ENCODE assay signal across 21 cellular contexts in the genomic region with DNA sequence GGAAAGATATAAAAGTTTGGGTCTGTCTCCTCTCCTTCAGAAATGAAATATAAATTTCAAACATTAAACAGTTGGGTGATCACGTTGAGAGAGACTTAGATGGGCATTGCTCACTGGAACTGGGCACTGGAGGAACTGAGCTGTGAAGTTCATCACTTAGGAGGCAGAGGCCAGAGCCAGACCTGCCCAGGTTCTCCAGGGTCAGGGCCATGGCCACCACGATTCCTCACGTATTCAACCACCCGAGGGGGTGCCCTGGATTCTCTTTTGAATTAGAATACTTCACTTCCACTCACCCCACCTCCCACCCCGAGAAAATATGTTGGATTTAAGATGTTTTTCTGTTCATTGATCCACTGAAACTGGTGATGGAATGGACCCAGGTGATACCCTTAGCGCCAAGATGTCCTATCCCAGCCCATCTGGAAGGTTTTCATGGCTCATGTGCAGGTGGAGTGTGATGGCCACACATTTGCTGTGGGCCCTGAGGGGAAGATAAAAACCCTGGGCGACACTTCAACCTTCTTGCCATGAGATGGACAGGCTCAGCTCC. TPM values are rescaled to one million over a fixed set of nuclear protein-coding genes. Genes with fewer than 3 reads are reported as not detected.
DNase-seq lines count a peak whose midpoint lies in the region; ATAC-seq and TF ChIP-seq lines count a peak whose summit lies in the region.
"Had no signal": no experiment of that assay in that cellular context is flagged by ENCODE, and none has a peak within 500 bp of the region (broad histone marks: within the 10 kb centered on the region; RNA-seq: fewer than 3 reads in every experiment).

No MANE protein-coding gene starts in this region.

- TF ChIP-seq CTCF in coronary artery (IDR thresholded peaks at IDR 0.05) (no peak), gastroesophageal sphincter (IDR thresholded peaks at IDR 0.05) (no peak)

- peaks cover 37 to 49% (median 40%) of the 10 kb centered on the region in 3 donors for H3K4me1 Mint-ChIP-seq in CD8-positive, alpha-beta memory T cell
- peaks cover 62% of the 10 kb centered on the region for H3K4me1 Mint-ChIP-seq in stimulated activated effector memory CD8-positive, alpha-beta T cell treated with anti-CD3 and anti-CD28 coated beads, Interleukin-12 subunit alpha, Interleukin-12 subunit beta, amount 100 ng/mL, for 72 hours

- no peaks in the 10 kb centered on the region for H3K27me3 Mint-ChIP-seq in CD8-positive, alpha-beta memory T cell

- peak; percentile 54 for DNase-seq in activated effector memory CD4-positive, alpha-beta T cell treated with anti-CD3 and anti-CD28 coated beads, Interleukin-2, amount 50 U/mL, for 16 hours
- DNase-seq in activated effector memory CD4-positive, alpha-beta T cell treated with Interleukin-2 at 50 U/mL for 16 hours, result no peak
- DNase-seq in CD8-positive, alpha-beta memory T cell, result no peak
- DNase-seq in coronary artery (ENCODE audit: low spot score) (peak; percentile 55), AG08396 (ENCODE audit: low spot score) (no peak)
- DNase-seq in stimulated activated effector memory CD8-positive, alpha-beta T cell treated with anti-CD3 and anti-CD28 coated beads, Interleukin-12 subunit alpha, Interleukin-12 subunit beta, amount 100 ng/mL, for 72 hours (ENCODE audit: low spot score in 2 of 2), result no peak
- DNase-seq: activated CD4-positive, CD25-positive, alpha-beta regulatory T cell; central memory CD4-positive, alpha-beta T cell; GOT3; Karpas-422; NCI-H1436; NCI-H748 treated with DMSO at 0.1 percent for 48 hours; retina had no signal

- 93 to 94% methylated on average over 4 to 6 of the region's 7 CpGs for WGBS in gastroesophageal sphincter (ENCODE audit: low coverage in 1 of 2), 2 donors

- peaks cover 30% of the 10 kb centered on the region for H3K36me3 ChIP-seq in CD8-positive, alpha-beta memory T cell (ENCODE audit: insufficient read depth, low read length)
- no peaks in the 10 kb centered on the region for H3K36me3 ChIP-seq in gastroesophageal sphincter
- H3K36me3 ChIP-seq: pancreas, SJSA1 had no signal

- H3K4me3 ChIP-seq in CD8-positive, alpha-beta memory T cell (ENCODE audit: low read length), result no peak overlapping the region
- H3K4me3 ChIP-seq in coronary artery, result no peak overlapping the region
- no peak overlapping the region for H3K4me3 ChIP-seq in gastroesophageal sphincter
- H3K4me3 ChIP-seq: pancreas, SJSA1 had no signal

- no peak overlapping the region for H3K4me3 Mint-ChIP-seq in CD8-positive, alpha-beta memory T cell
- H3K4me3 Mint-ChIP-seq in stimulated activated effector memory CD8-positive, alpha-beta T cell treated with anti-CD3 and anti-CD28 coated beads, Interleukin-12 subunit alpha, Interleukin-12 subunit beta, amount 100 ng/mL, for 72 hours, result no peak overlapping the region
- H3K4me3 Mint-ChIP-seq: neural crest cell had no signal

- CTCF ChIA-PET in CD8-positive, alpha-beta memory T cell (lab: Charles Lee), result interaction anchor here (1.0 to 1.6 kb wide), 2 partner anchors 14 to 21 kb away, joined by 4 to 5 read pairs; no protein-coding TSS in a partner anchor

- H3K27ac ChIP-seq in CD8-positive, alpha-beta memory T cell (ENCODE audit: low read depth, low read length), result no peak overlapping the region
- H3K27ac ChIP-seq in coronary artery (peak overlapping the region in 1 of 2 donors; percentile 39), gastroesophageal sphincter (peak overlapping the region in 1 of 4 donors; percentile 37)
- H3K27ac ChIP-seq: pancreas, SJSA1 had no signal

- peak overlapping the region in 7 of 8 donors; percentile 11 to 85 (median 60) for H3K27ac Mint-ChIP-seq in CD8-positive, alpha-beta memory T cell
- H3K27ac Mint-ChIP-seq in stimulated activated effector memory CD8-positive, alpha-beta T cell treated with anti-CD3 and anti-CD28 coated beads, Interleukin-12 subunit alpha, Interleukin-12 subunit beta, amount 100 ng/mL, for 72 hours, result peak overlapping the region; percentile 83

- H3K27me3 ChIP-seq in CD8-positive, alpha-beta memory T cell (ENCODE audit: insufficient read depth, low read length, poor library complexity, severe bottlenecking), result no peaks in the 10 kb centered on the region
- H3K27me3 ChIP-seq in gastroesophageal sphincter, result peaks cover 46% of the 10 kb centered on the region
- H3K27me3 ChIP-seq: pancreas had no signal

- H3K36me3 Mint-ChIP-seq in CD8-positive, alpha-beta memory T cell, result peaks cover 0 to 72% (median 14%) of the 10 kb centered on the region in 3 donors
- H3K36me3 Mint-ChIP-seq in stimulated activated effector memory CD8-positive, alpha-beta T cell treated with anti-CD3 and anti-CD28 coated beads, Interleukin-12 subunit alpha, Interleukin-12 subunit beta, amount 100 ng/mL, for 72 hours, result peaks cover 49% of the 10 kb centered on the region

- no peaks in the 10 kb centered on the region for H3K9me3 ChIP-seq in CD8-positive, alpha-beta memory T cell (ENCODE audit: low read length)
- H3K9me3 ChIP-seq in gastroesophageal sphincter, result no peaks in the 10 kb centered on the region
- H3K9me3 ChIP-seq: pancreas, SJSA1 had no signal

- no peaks in the 10 kb centered on the region for H3K9me3 Mint-ChIP-seq in CD8-positive, alpha-beta memory T cell
- H3K9me3 Mint-ChIP-seq in stimulated activated effector memory CD8-positive, alpha-beta T cell treated with anti-CD3 and anti-CD28 coated beads, Interleukin-12 subunit alpha, Interleukin-12 subunit beta, amount 100 ng/mL, for 72 hours, result no peaks in the 10 kb centered on the region
- H3K9me3 Mint-ChIP-seq: neural crest cell had no signal

- TF ChIP-seq POLR2A in gastroesophageal sphincter (IDR thresholded peaks at IDR 0.05), result no peak

- TF ChIP-seq EP300 in gastroesophageal sphincter (IDR thresholded peaks at IDR 0.05), result no peak

- ATAC-seq in stimulated activated effector memory CD8-positive, alpha-beta T cell treated with anti-CD3 and anti-CD28 coated beads, Interleukin-12 subunit alpha, Interleukin-12 subunit beta, amount 100 ng/mL, for 72 hours, result no peak
- ATAC-seq in gastroesophageal sphincter (no peak), GM21717 (IDR thresholded peaks at IDR 0.05; ENCODE audit: unreplicated experiment) (no peak)
- ATAC-seq: HepG2, pancreas had no signal

- POLR2A ChIA-PET in CD8-positive, alpha-beta memory T cell (lab: Charles Lee), result no interaction called here

- peaks cover 36% of the 10 kb centered on the region for H3K4me1 ChIP-seq in CD8-positive, alpha-beta memory T cell (ENCODE audit: insufficient read depth, low read length)
- peaks cover 0 to 36% (median 22%) of the 10 kb centered on the region in 3 donors for H3K4me1 ChIP-seq in gastroesophageal sphincter
- H3K4me1 ChIP-seq: pancreas, SJSA1 had no signal

RNA-seq across cellular contexts. Expression of a gene that starts 6.1 kb away (rescaled TPM):
- total RNA-seq in CD8-positive, alpha-beta memory T cell, result under 1 TPM; 0.24 to 0.51 TPM
- polyA plus RNA-seq in CD8-positive, alpha-beta memory T cell, result 4.1 TPM
- 1 to 10 TPM in 1 of 4 donors, under 1 TPM in 2, not detected in 1; 0.23 to 1.1 (median 0.57) TPM for total RNA-seq in gastroesophageal sphincter

RNA-seq across cellular contexts. Expression of a gene that starts 16.1 kb away (rescaled TPM):
- 10 to 100 TPM; 77.4 to 80.7 TPM for total RNA-seq in CD8-positive, alpha-beta memory T cell
- polyA plus RNA-seq in CD8-positive, alpha-beta memory T cell, result 301 TPM
- 10 to 100 TPM in 3 of 4 donors, 1 to 10 TPM in 1; 7.2 to 71.1 (median 36.7) TPM for total RNA-seq in gastroesophageal sphincter
- total RNA-seq: neural crest cell had no signal

RNA-seq across cellular contexts. Expression of a gene that starts 31.6 kb away (rescaled TPM):
- under 1 TPM; 0.04 TPM for total RNA-seq in CD8-positive, alpha-beta memory T cell
- not detected for polyA plus RNA-seq in CD8-positive, alpha-beta memory T cell
- under 1 TPM; 0.15 to 0.47 (median 0.35) TPM for total RNA-seq in gastroesophageal sphincter
- total RNA-seq: lung microvascular endothelial cell, SJSA1 had no signal
- polyA plus RNA-seq: BJ had no signal

Comparison
In these comparisons a context has a peak if more than half of its experiments do, and no peak if none do; other contexts are left out.
1. DNase-seq: peak in activated effector memory CD4-positive, alpha-beta T cell treated with anti-CD3 and anti-CD28 coated beads, Interleukin-2, amount 50 U/mL, for 16 hours (single experiment) and coronary artery (single experiment); none in activated effector memory CD4-positive, alpha-beta T cell treated with Interleukin-2 at 50 U/mL for 16 hours (single experiment), CD8-positive, alpha-beta memory T cell (0 of 5), stimulated activated effector memory CD8-positive, alpha-beta T cell treated with anti-CD3 and anti-CD28 coated beads, Interleukin-12 subunit alpha, Interleukin-12 subunit beta, amount 100 ng/mL, for 72 hours (0 of 2) and AG08396 (single experiment).